ENCODE assay signal across 1 cellular context in genomic region chr17:69574257-69575197, GRCh38.
TF ChIP-seq lines count a peak whose summit lies in the region.

No MANE protein-coding gene starts in this region.

TF ChIP-seq in SK-N-SH, 30 proteins besides CTCF, POLR2A, EP300 and RAD21 (continued from another document):
- TF ChIP-seq REST (IDR thresholded peaks at IDR 0.05; ENCODE audit: low read depth, low read length) (no peak), EZH2phosphoT487 (IDR thresholded peaks at IDR 0.05; ENCODE audit: borderline replicate concordance, low read depth) (no peak), FOXM1 (IDR thresholded peaks at IDR 0.05; ENCODE audit: low read depth) (no peak), TAF1 (IDR thresholded peaks at IDR 0.05; ENCODE audit: borderline replicate concordance, low read depth, low read length) (no peak), RCOR1 (IDR thresholded peaks at IDR 0.05; ENCODE audit: low read length) (no peak)
TF ChIP-seq in SK-N-SH: peak in this region for 0.
